ENCODE assay signal across 8 cellular contexts in genomic region chr14:68780358-68781160, GRCh38. TPM values are rescaled to one million over a fixed set of nuclear protein-coding genes. Genes with fewer than 3 reads are reported as not detected.
DNase-seq lines count a peak whose midpoint lies in the region; ATAC-seq, FAIRE-seq and TF ChIP-seq lines count a peak whose summit lies in the region.

No MANE protein-coding gene starts in this region.

- DNase-seq in RWPE2 (ENCODE audit: low spot score), result no peak
- peak; percentile 41 for DNase-seq in dedifferentiated amniotic fluid mesenchymal stem cell (ENCODE audit: extremely low spot score)
- peak; percentile 57 for DNase-seq in lung (ENCODE audit: low spot score)
- DNase-seq in NCI-H2171 treated with DMSO at 0.1 percent for 48 hours (lab: John Stamatoyannopoulos, UW), result no peak
- DNase-seq in NCI-H748 (lab: John Stamatoyannopoulos, UW; ENCODE audit: unreplicated experiment), result no peak

- TF ChIP-seq CTCF in RWPE2 (IDR thresholded peaks at IDR 0.05; ENCODE audit: poor library complexity, severe bottlenecking) (no peak), lung (IDR thresholded peaks at IDR 0.05; ENCODE audit: control extremely low read depth, extremely low read depth) (no peak)

- ATAC-seq in RWPE2 (ENCODE audit: low read depth), result no peak
- ATAC-seq in lung (ENCODE audit: insufficient read depth, low FRiP score), result peak; percentile 49
- ATAC-seq in activated CD4-positive, CD25-positive, alpha-beta regulatory T cell treated with anti-CD3 and anti-CD28 coated beads, Interleukin-2, amount 50 U/mL, for 24 hours, result no peak

- peak; percentile 67 for FAIRE-seq in G401.6 (lab: Jason Lieb, UNC)

- peak overlapping the region; percentile 99 for H3K27ac ChIP-seq in RWPE2 (ENCODE audit: poor library complexity, severe bottlenecking)
- peak overlapping the region; percentile 28 to 90 for H3K27ac ChIP-seq in lung (ENCODE audit: low read depth in 1 of 2, low read length in 1 of 2)
- peak overlapping the region; percentile 22 for H3K27ac ChIP-seq in temporal lobe (ENCODE audit: low read depth, low read length)

- 49 to 54% methylated on average over 7 of the region's 7 CpGs for WGBS in lung, 2 donors

- H3K4me3 ChIP-seq in RWPE2 (ENCODE audit: severe bottlenecking) (no peak overlapping the region), lung (no peak overlapping the region)

- H3K9me3 ChIP-seq in RWPE2 (ENCODE audit: severe bottlenecking) (no peaks in the 10 kb centered on the region), lung (ENCODE audit: control insufficient read depth in 2 of 2, insufficient read depth in 1 of 2, low read length in 1 of 2) (no peaks in the 10 kb centered on the region)

- no peaks in the 10 kb centered on the region for H3K27me3 ChIP-seq in RWPE2 (ENCODE audit: insufficient read depth, poor library complexity, severe bottlenecking)
- no peaks in the 10 kb centered on the region for H3K27me3 ChIP-seq in lung (ENCODE audit: control insufficient read depth, insufficient read depth)

- H3K4me1 ChIP-seq in RWPE2 (ENCODE audit: insufficient read depth, poor library complexity, severe bottlenecking), result peaks cover 36% of the 10 kb centered on the region
- H3K4me1 ChIP-seq in lung (ENCODE audit: control insufficient read depth in 2 of 2, insufficient read depth in 2 of 2, low read length in 2 of 2), result peaks cover 3 to 19% of the 10 kb centered on the region in 2 donors

- H3K36me3 ChIP-seq in RWPE2 (ENCODE audit: low read depth) (no peaks in the 10 kb centered on the region), lung (ENCODE audit: control insufficient read depth in 2 of 2, insufficient read depth in 2 of 2, low read length in 2 of 2) (no peaks in the 10 kb centered on the region)

RNA-seq across cellular contexts. Expression of gene ZFP36L1, which starts 12.3 kb away (rescaled TPM):
- total RNA-seq in lung (100 to 1,000 TPM; 245 to 289 TPM), temporal lobe (17.7 TPM)
- 100 to 1,000 TPM in 1 of 2 donors, 10 to 100 TPM in 1; 63.7 to 364 TPM for polyA plus RNA-seq in lung

Comparison
In these comparisons a context has a peak if more than half of its experiments do, and no peak if none do; other contexts are left out.
1. DNase-seq: peak in dedifferentiated amniotic fluid mesenchymal stem cell (single experiment) and lung (single experiment); none in RWPE2 (single experiment), NCI-H2171 treated with DMSO at 0.1 percent for 48 hours (single experiment) and NCI-H748 (single experiment).
2. H3K27ac ChIP-seq: peak in every context shown above with its lines; median percentile 99 in RWPE2; 59 in lung; 22 in temporal lobe.
3. RNA of gene ZFP36L1, which starts 12.3 kb away (total RNA-seq): 245 to 289 TPM in lung; 17.7 TPM in temporal lobe (single experiment); every median in the first group is over 10 times any median in the second.